In genomic region chr3:101941253-101942039, GRCh38 we compare ENCODE assay signal across 1 cellular context.
TF ChIP-seq lines count a peak whose summit lies in the region.

No MANE protein-coding gene starts in this region.

TF ChIP-seq in GM12878, 131 proteins besides CTCF, POLR2A, EP300 and RAD21 (continued from another document and continues in another):
- no peak for TF ChIP-seq E4F1 (IDR thresholded peaks at IDR 0.05; ENCODE audit: borderline replicate concordance, partially characterized antibody)
- TF ChIP-seq E2F8 (IDR thresholded peaks at IDR 0.05; ENCODE audit: low read depth, partially characterized antibody) = no peak
- TF ChIP-seq ZSCAN29 (IDR thresholded peaks at IDR 0.05) = no peak
- TF ChIP-seq NR2F1 (conservative IDR thresholded peaks at IDR 0.05) = no peak
- no peak for TF ChIP-seq ZNF622 (IDR thresholded peaks at IDR 0.05)
- no peak for TF ChIP-seq SMAD1 (IDR thresholded peaks at IDR 0.05; ENCODE audit: low read depth, partially characterized antibody)
- peak; percentile 55 for TF ChIP-seq RUNX3 (IDR thresholded peaks at IDR 0.05; ENCODE audit: low read length)
- TF ChIP-seq POLR2AphosphoS5 (IDR thresholded peaks at IDR 0.05; ENCODE audit: low read length) = no peak
- no peak for TF ChIP-seq IRF5 (IDR thresholded peaks at IDR 0.05; ENCODE audit: borderline replicate concordance)
- TF ChIP-seq EED (IDR thresholded peaks at IDR 0.05; ENCODE audit: low read depth) = no peak
- TF ChIP-seq RAD51 (IDR thresholded peaks at IDR 0.05) = no peak
- TF ChIP-seq E2F4 (IDR thresholded peaks at IDR 0.05; ENCODE audit: low read depth, low read length) = no peak
- no peak for TF ChIP-seq SIX5 (IDR thresholded peaks at IDR 0.05; ENCODE audit: low read depth, low read length, severe bottlenecking)
- peak; percentile 52; the same call in 1 of the 2 replicates for TF ChIP-seq ZNF592 (IDR thresholded peaks at IDR 0.05)
- TF ChIP-seq SREBF2 (IDR thresholded peaks at IDR 0.05; ENCODE audit: low read length) = no peak
- TF ChIP-seq CHD4 (IDR thresholded peaks at IDR 0.05) = no peak
- no peak for TF ChIP-seq RELB (IDR thresholded peaks at IDR 0.05; ENCODE audit: low read depth)
- TF ChIP-seq MXI1 (IDR thresholded peaks at IDR 0.05; ENCODE audit: low read depth, low read length) = no peak
- TF ChIP-seq ATF3 (IDR thresholded peaks at IDR 0.05; ENCODE audit: borderline replicate concordance, extremely low read depth, low read depth, low read length) = no peak
- no peak for TF ChIP-seq GATAD2B (conservative IDR thresholded peaks at IDR 0.05; ENCODE audit: low read depth)
- TF ChIP-seq REST (IDR thresholded peaks at IDR 0.05; ENCODE audit: low read depth, low read length) = no peak
- no peak for TF ChIP-seq PRDM15 (CRISPR knock-in tag; IDR thresholded peaks at IDR 0.05)
- TF ChIP-seq RBBP5 (conservative IDR thresholded peaks at IDR 0.05) = no peak
- no peak for TF ChIP-seq CHD2 (IDR thresholded peaks at IDR 0.05; ENCODE audit: borderline replicate concordance, low read depth, low read length)
- no peak for TF ChIP-seq SMARCA5 (IDR thresholded peaks at IDR 0.05)
- no peak for TF ChIP-seq TCF12 (IDR thresholded peaks at IDR 0.05; ENCODE audit: low read depth, low read length)
- TF ChIP-seq CBX3 (IDR thresholded peaks at IDR 0.05; ENCODE audit: borderline replicate concordance, low read depth) = no peak
- TF ChIP-seq BCL3 (IDR thresholded peaks at IDR 0.05; ENCODE audit: borderline replicate concordance, insufficient read depth, low read depth, low read length, poor library complexity, severe bottlenecking) = no peak
- TF ChIP-seq POU2F2 (IDR thresholded peaks at IDR 0.05; ENCODE audit: borderline replicate concordance, low read depth, low read length) = no peak
- no peak for TF ChIP-seq MAX (IDR thresholded peaks at IDR 0.05; ENCODE audit: low read depth, low read length)
- TF ChIP-seq TCF7 (IDR thresholded peaks at IDR 0.05; ENCODE audit: borderline replicate concordance) = no peak
- no peak for TF ChIP-seq PAX8 (IDR thresholded peaks at IDR 0.05)
- TF ChIP-seq LARP7 (IDR thresholded peaks at IDR 0.05) = no peak
- TF ChIP-seq MTA3 (IDR thresholded peaks at IDR 0.05; ENCODE audit: borderline replicate concordance, low read length) = no peak
